In genomic region chr7:27094304-27095049, GRCh38 we compare ENCODE assay signal across 13 cellular contexts. TPM values are rescaled to one million over a fixed set of nuclear protein-coding genes. Genes with fewer than 3 reads are reported as not detected.
A peak's percentile ranks its signal among the peaks of the same experiment; 100 is the strongest.
DNase-seq lines count a peak whose midpoint lies in the region; ATAC-seq and TF ChIP-seq lines count a peak whose summit lies in the region.
"Had no signal": no experiment of that assay in that cellular context is flagged by ENCODE, and none has a peak within 500 bp of the region (broad histone marks: within the 10 kb centered on the region; RNA-seq: fewer than 3 reads in every experiment).

No MANE protein-coding gene starts in this region.

- CTCF ChIA-PET in activated CD8-positive, alpha-beta T cell treated with anti-CD3 and anti-CD28 coated beads, Interleukin-2, amount 10 ng/mL, durations not matched to agents 7 days and 5 days (lab: Charles Lee): interaction anchor here (0.7 to 1.1 kb wide), 2 partner anchors 89 to 102 kb away, joined by 3 to 5 read pairs; no protein-coding TSS in a partner anchor
- CTCF ChIA-PET in activated CD8-positive, alpha-beta T cell treated with anti-CD3 and anti-CD28 coated beads for 36 hours (lab: Charles Lee): interaction anchor here (0.8 to 1.8 kb wide), 4 partner anchors 56 to 412 kb away, joined by 3 to 5 read pairs (median 3); partner anchors contain the start of gene HOXA3

- peaks cover 1% of the 10 kb centered on the region for H3K36me3 Mint-ChIP-seq in activated CD8-positive, alpha-beta T cell treated with anti-CD3 and anti-CD28 coated beads, Interleukin-2, amount 10 ng/mL, durations not matched to agents 7 days and 5 days (ENCODE audit: low read depth)
- no peaks in the 10 kb centered on the region for H3K36me3 Mint-ChIP-seq in activated CD8-positive, alpha-beta T cell treated with anti-CD3 and anti-CD28 coated beads for 36 hours (ENCODE audit: low read depth)

- peaks cover 5% of the 10 kb centered on the region for H3K36me3 ChIP-seq in RWPE2 (ENCODE audit: low read depth)
- no peaks in the 10 kb centered on the region for H3K36me3 ChIP-seq in iPS-20b (ENCODE audit: insufficient read depth, low read depth, low read length)

- H3K27ac ChIP-seq in RWPE2 (ENCODE audit: poor library complexity, severe bottlenecking) (no peak overlapping the region), iPS-20b (ENCODE audit: low read length) (no peak overlapping the region)

- peaks cover 23% of the 10 kb centered on the region for H3K4me1 Mint-ChIP-seq in activated CD8-positive, alpha-beta T cell treated with anti-CD3 and anti-CD28 coated beads, Interleukin-2, amount 10 ng/mL, durations not matched to agents 7 days and 5 days (ENCODE audit: low read depth)
- H3K4me1 Mint-ChIP-seq in activated CD8-positive, alpha-beta T cell treated with anti-CD3 and anti-CD28 coated beads for 36 hours (ENCODE audit: low read depth): peaks cover 17% of the 10 kb centered on the region

- POLR2A ChIA-PET in activated CD8-positive, alpha-beta T cell treated with anti-CD3 and anti-CD28 coated beads, Interleukin-2, amount 10 ng/mL, durations not matched to agents 7 days and 5 days (lab: Charles Lee): no interaction called here
- POLR2A ChIA-PET in activated CD8-positive, alpha-beta T cell treated with anti-CD3 and anti-CD28 coated beads for 36 hours (lab: Charles Lee): no interaction called here

- no peaks in the 10 kb centered on the region for H3K27me3 ChIP-seq in RWPE2 (ENCODE audit: insufficient read depth, poor library complexity, severe bottlenecking)
- H3K27me3 ChIP-seq in iPS-20b (ENCODE audit: insufficient read depth, low read length): peaks cover 100% of the 10 kb centered on the region

- H3K9me3 ChIP-seq in RWPE2 (ENCODE audit: severe bottlenecking) (no peaks in the 10 kb centered on the region), iPS-20b (ENCODE audit: insufficient read depth, low read depth, low read length) (peaks cover 5% of the 10 kb centered on the region; the same call in 1 of the 2 replicates)

- no peak overlapping the region for H3K27ac Mint-ChIP-seq in activated CD8-positive, alpha-beta T cell treated with anti-CD3 and anti-CD28 coated beads, Interleukin-2, amount 10 ng/mL, durations not matched to agents 7 days and 5 days
- H3K27ac Mint-ChIP-seq in activated CD8-positive, alpha-beta T cell treated with anti-CD3 and anti-CD28 coated beads for 36 hours: no peak overlapping the region

- peak overlapping the region; percentile 85 for H3K4me3 Mint-ChIP-seq in activated CD8-positive, alpha-beta T cell treated with anti-CD3 and anti-CD28 coated beads, Interleukin-2, amount 10 ng/mL, durations not matched to agents 7 days and 5 days
- H3K4me3 Mint-ChIP-seq in activated CD8-positive, alpha-beta T cell treated with anti-CD3 and anti-CD28 coated beads for 36 hours: no peak overlapping the region

- no peak for TF ChIP-seq CTCF in activated CD8-positive, alpha-beta T cell treated with anti-CD3 and anti-CD28 coated beads for 36 hours (IDR thresholded peaks at IDR 0.05)
- no peak for TF ChIP-seq CTCF in RWPE2 (IDR thresholded peaks at IDR 0.05; ENCODE audit: poor library complexity, severe bottlenecking)

- DNase-seq in activated CD8-positive, alpha-beta T cell treated with anti-CD3 and anti-CD28 coated beads, Interleukin-2, amount 10 ng/mL, durations not matched to agents 7 days and 5 days: no peak
- no peak for DNase-seq in activated CD8-positive, alpha-beta T cell treated with anti-CD3 and anti-CD28 coated beads for 36 hours
- DNase-seq in RWPE2 (ENCODE audit: low spot score) (no peak), skeletal muscle cell (ENCODE audit: low read depth) (no peak), NCI-H446 treated with DMSO at 0.1 percent for 48 hours (lab: John Stamatoyannopoulos, UW) (no peak), NCI-H2227 treated with DMSO at 0.1 percent for 48 hours (lab: John Stamatoyannopoulos, UW) (no peak)
- DNase-seq: DND-41, left ventricle myocardium superior, NCI-H510A had no signal

- peak overlapping the region; percentile 66 for H3K4me3 ChIP-seq in RWPE2 (ENCODE audit: severe bottlenecking)
- H3K4me3 ChIP-seq in iPS-20b (ENCODE audit: low read length): peak overlapping the region; percentile 25; the same call in 1 of the 2 replicates
- H3K4me3 ChIP-seq in skeletal muscle cell (ENCODE audit: low read depth, low read length): peak overlapping the region; percentile 89

- ATAC-seq in activated CD8-positive, alpha-beta T cell treated with anti-CD3 and anti-CD28 coated beads, Interleukin-2, amount 10 ng/mL, durations not matched to agents 7 days and 5 days: no peak
- no peak for ATAC-seq in activated CD8-positive, alpha-beta T cell treated with anti-CD3 and anti-CD28 coated beads for 36 hours
- ATAC-seq in RWPE2 (ENCODE audit: low read depth) (no peak), HG03342 (IDR thresholded peaks at IDR 0.05; ENCODE audit: unreplicated experiment) (no peak)
- ATAC-seq: left ventricle myocardium superior, Right ventricle myocardium inferior had no signal

- peaks cover 82% of the 10 kb centered on the region for H3K27me3 Mint-ChIP-seq in activated CD8-positive, alpha-beta T cell treated with anti-CD3 and anti-CD28 coated beads, Interleukin-2, amount 10 ng/mL, durations not matched to agents 7 days and 5 days (ENCODE audit: low read depth)
- peaks cover 53% of the 10 kb centered on the region for H3K27me3 Mint-ChIP-seq in activated CD8-positive, alpha-beta T cell treated with anti-CD3 and anti-CD28 coated beads for 36 hours

- no peaks in the 10 kb centered on the region for H3K9me3 Mint-ChIP-seq in activated CD8-positive, alpha-beta T cell treated with anti-CD3 and anti-CD28 coated beads, Interleukin-2, amount 10 ng/mL, durations not matched to agents 7 days and 5 days (ENCODE audit: insufficient read depth)
- H3K9me3 Mint-ChIP-seq in activated CD8-positive, alpha-beta T cell treated with anti-CD3 and anti-CD28 coated beads for 36 hours: no peaks in the 10 kb centered on the region

- no peak overlapping the region for H3K9ac ChIP-seq in iPS-20b (ENCODE audit: low read depth, low read length)

- intact Hi-C loops in activated CD8-positive, alpha-beta T cell treated with anti-CD3 and anti-CD28 coated beads for 36 hours (cut with micrococcal nuclease): no loop called here

- peaks cover 3% of the 10 kb centered on the region for H3K4me1 ChIP-seq in RWPE2 (ENCODE audit: insufficient read depth, poor library complexity, severe bottlenecking)
- peaks cover 23% of the 10 kb centered on the region for H3K4me1 ChIP-seq in iPS-20b (ENCODE audit: insufficient read depth, low read length)

RNA-seq across cellular contexts. Expression of gene HOXA1, which starts 1.3 kb away (rescaled TPM):
- under 1 TPM; 0.89 to 0.92 TPM for total RNA-seq in activated CD8-positive, alpha-beta T cell treated with anti-CD3 and anti-CD28 coated beads, Interleukin-2, amount 10 ng/mL, durations not matched to agents 7 days and 5 days
- under 1 TPM; 0.25 TPM for total RNA-seq in activated CD8-positive, alpha-beta T cell treated with anti-CD3 and anti-CD28 coated beads for 36 hours
- total RNA-seq: A673, left ventricle myocardium superior, Right ventricle myocardium inferior had no signal

RNA-seq across cellular contexts. Expression of gene HOXA2, which starts 8.0 kb away (rescaled TPM):
- total RNA-seq in activated CD8-positive, alpha-beta T cell treated with anti-CD3 and anti-CD28 coated beads, Interleukin-2, amount 10 ng/mL, durations not matched to agents 7 days and 5 days: not detected
- not detected for total RNA-seq in activated CD8-positive, alpha-beta T cell treated with anti-CD3 and anti-CD28 coated beads for 36 hours
- total RNA-seq: A673 had no signal

RNA-seq across cellular contexts. Expression of gene HOXA4, which starts 36.1 kb away (rescaled TPM):
- total RNA-seq in activated CD8-positive, alpha-beta T cell treated with anti-CD3 and anti-CD28 coated beads, Interleukin-2, amount 10 ng/mL, durations not matched to agents 7 days and 5 days: not detected
- total RNA-seq in activated CD8-positive, alpha-beta T cell treated with anti-CD3 and anti-CD28 coated beads for 36 hours: under 1 TPM in 1 of 2 experiments, not detected in 1; 0.25 TPM
- total RNA-seq: A673 had no signal

RNA-seq across cellular contexts. Expression of gene HOXA5, which starts 49.0 kb away (rescaled TPM):
- total RNA-seq in activated CD8-positive, alpha-beta T cell treated with anti-CD3 and anti-CD28 coated beads, Interleukin-2, amount 10 ng/mL, durations not matched to agents 7 days and 5 days: not detected
- not detected for total RNA-seq in activated CD8-positive, alpha-beta T cell treated with anti-CD3 and anti-CD28 coated beads for 36 hours
- total RNA-seq: A673, left ventricle myocardium superior, Right ventricle myocardium inferior had no signal

RNA-seq across cellular contexts. Expression of gene HOXA6, which starts 53.1 kb away (rescaled TPM):
- total RNA-seq in activated CD8-positive, alpha-beta T cell treated with anti-CD3 and anti-CD28 coated beads, Interleukin-2, amount 10 ng/mL, durations not matched to agents 7 days and 5 days: not detected
- not detected for total RNA-seq in activated CD8-positive, alpha-beta T cell treated with anti-CD3 and anti-CD28 coated beads for 36 hours
- total RNA-seq: A673, left ventricle myocardium superior, Right ventricle myocardium inferior had no signal

Comparison
In these comparisons a context has a peak if more than half of its experiments do, and no peak if none do; other contexts are left out.
1. H3K4me3 ChIP-seq: peak in every context shown above with its lines; median percentile 89 in skeletal muscle cell; 66 in RWPE2; 25 in iPS-20b.